In genomic region chr6:118890997-118891790, GRCh38 we compare ENCODE assay signal across 10 cellular contexts. TPM values are rescaled to one million over a fixed set of nuclear protein-coding genes. Genes with fewer than 3 reads are reported as not detected.
DNase-seq lines count a peak whose midpoint lies in the region; ATAC-seq, FAIRE-seq and TF ChIP-seq lines count a peak whose summit lies in the region.
"Had no signal": no experiment of that assay in that cellular context is flagged by ENCODE, and none has a peak within 500 bp of the region (broad histone marks: within the 10 kb centered on the region; RNA-seq: fewer than 3 reads in every experiment).

No MANE protein-coding gene starts in this region.

- H4K20me1 ChIP-seq in OCI-LY7 (ENCODE audit: insufficient read depth, low read length) = no peaks in the 10 kb centered on the region

- no peaks in the 10 kb centered on the region for H3K9me2 ChIP-seq in OCI-LY7 (ENCODE audit: insufficient read depth, low read length)

- H3K4me3 ChIP-seq in OCI-LY7 (ENCODE audit: low read depth, low read length, poor library complexity, severe bottlenecking) = peak overlapping the region; percentile 80
- no peak overlapping the region for H3K4me3 ChIP-seq in iPS-20b (ENCODE audit: low read length)
- H3K4me3 ChIP-seq in prostate gland = no peak overlapping the region

- peaks cover 7% of the 10 kb centered on the region for H3K36me3 ChIP-seq in OCI-LY7 (ENCODE audit: insufficient read depth, low read length)
- H3K36me3 ChIP-seq in iPS-20b (ENCODE audit: insufficient read depth, low read depth, low read length) = no peaks in the 10 kb centered on the region
- H3K36me3 ChIP-seq in prostate gland = no peaks in the 10 kb centered on the region

- H3K9me3 ChIP-seq in OCI-LY7 (ENCODE audit: low read length) = no peaks in the 10 kb centered on the region
- H3K9me3 ChIP-seq in iPS-20b (ENCODE audit: insufficient read depth, low read depth, low read length) = no peaks in the 10 kb centered on the region
- H3K9me3 ChIP-seq in prostate gland = no peaks in the 10 kb centered on the region

- no peak for TF ChIP-seq POLR2A in prostate gland (IDR thresholded peaks at IDR 0.05)

- DNase-seq in ELR (ENCODE audit: low read depth) (peak; percentile 44), OCI-LY7 (ENCODE audit: low spot score) (peak; percentile 83), frontal cortex (ENCODE audit: low spot score in 2 of 2) (no peak), prostate gland (ENCODE audit: low spot score) (no peak)
- DNase-seq: activated CD4-positive, alpha-beta T cell treated with anti-CD3 and anti-CD28 coated beads for 4 hours; KBM-7 had no signal

- peaks cover 45% of the 10 kb centered on the region for H3K4me1 ChIP-seq in OCI-LY7 (ENCODE audit: insufficient read depth, low read length, poor library complexity, severe bottlenecking)
- peaks cover 11% of the 10 kb centered on the region; the same call in 1 of the 2 replicates for H3K4me1 ChIP-seq in iPS-20b (ENCODE audit: insufficient read depth, low read length)
- no peaks in the 10 kb centered on the region for H3K4me1 ChIP-seq in prostate gland (replicated peaks)

- intact Hi-C loops in OCI-LY7 (cut with micrococcal nuclease; ENCODE audit: unreplicated experiment) (loop anchor here (5.0 to 10.0 kb wide), 2 partner anchors 84 to 554 kb away; no protein-coding TSS in a partner anchor), prostate gland (cut with DNase I) (loop anchor here (5.0 kb wide), 1 partner anchor 186 kb away; the partner anchor contains the start of gene FAM184A)

- peak overlapping the region; percentile 89 for H3K27ac ChIP-seq in OCI-LY7 (ENCODE audit: low read depth, low read length, poor library complexity, severe bottlenecking)
- no peak overlapping the region for H3K27ac ChIP-seq in iPS-20b (ENCODE audit: low read length)
- no peak overlapping the region for H3K27ac ChIP-seq in prostate gland

- POLR2A ChIA-PET in OCI-LY7 (lab: Charles Lee) = interaction anchor here (0.5 to 9.3 kb wide), 12 partner anchors 9 to 457 kb away, joined by 3 to 88 read pairs (median 3); partner anchors contain the start of gene MCM9

- BruUV-seq in OCI-LY7 (replicated peaks; lab: Mats Ljungman, UMichigan) = no TSS peak

- H3K79me2 ChIP-seq in OCI-LY7 (ENCODE audit: insufficient read depth, low read depth, low read length) = peaks cover 49% of the 10 kb centered on the region

- 89% methylated on average over 5 of the region's 5 CpGs for WGBS in prostate gland

- FAIRE-seq in frontal cortex (lab: Jason Lieb, UNC) = no peak

- peak overlapping the region; percentile 99 for H3K4me2 ChIP-seq in OCI-LY7 (ENCODE audit: low read length)

- ATAC-seq in GM21786 (IDR thresholded peaks at IDR 0.05; ENCODE audit: unreplicated experiment) = peak; percentile 24
- no peak for ATAC-seq in HG03432 (IDR thresholded peaks at IDR 0.05; ENCODE audit: unreplicated experiment)
- ATAC-seq in GM19035 (IDR thresholded peaks at IDR 0.05; ENCODE audit: unreplicated experiment) = no peak

- H2AFZ ChIP-seq in OCI-LY7 (ENCODE audit: low read length) = peak overlapping the region; percentile 71; the same call in 1 of the 2 replicates

- TF ChIP-seq CTCF in OCI-LY7 (conservative IDR thresholded peaks at IDR 0.05; ENCODE audit: low read length) (no peak), prostate gland (IDR thresholded peaks at IDR 0.05) (no peak)

- 0 out of 2 replicates have a peak overlapping the region, but pooled peaks have one; percentile 10 for H3K9ac ChIP-seq in iPS-20b (ENCODE audit: low read depth, low read length)

- CTCF ChIA-PET in OCI-LY7 (lab: Charles Lee; ENCODE audit: unreplicated experiment) = interaction anchor here (0.5 to 1.2 kb wide), 2 partner anchors 10 to 57 kb away, joined by 3 to 6 read pairs; no protein-coding TSS in a partner anchor

- no peaks in the 10 kb centered on the region for H3K27me3 ChIP-seq in iPS-20b (ENCODE audit: insufficient read depth, low read length)
- no peaks in the 10 kb centered on the region for H3K27me3 ChIP-seq in prostate gland (replicated peaks; ENCODE audit: insufficient read depth)

RNA-seq across cellular contexts. Expression of gene ASF1A, which starts 2.8 kb away (rescaled TPM):
- 19.8 and 37.3 TPM in 2 replicates for total RNA-seq in OCI-LY7 (2014; rRNA removed; shearing (Covaris generic))
- total RNA-seq in OCI-LY7 (2022) (46.0 and 46.8 TPM in 2 replicates), frontal cortex (40.4 TPM), prostate gland (10 to 100 TPM; 12.5 to 15.6 TPM)

RNA-seq across cellular contexts. Expression of gene MCM9, which starts 43.8 kb away (rescaled TPM):
- total RNA-seq in OCI-LY7 (2014; rRNA removed; shearing (Covaris generic)) = 14.6 and 17.4 TPM in 2 replicates
- total RNA-seq in OCI-LY7 (2022) (18.8 and 23.2 TPM in 2 replicates), frontal cortex (6.9 TPM), prostate gland (10 to 100 TPM; 13.6 to 24.8 TPM)

Comparison
In these comparisons a context has a peak if more than half of its experiments do, and no peak if none do; other contexts are left out.
1. DNase-seq: peak in ELR (single experiment) and OCI-LY7 (single experiment); none in frontal cortex (0 of 2) and prostate gland (single experiment).